Comparison of ENCODE assay signal across 12 cellular contexts in the genomic region with DNA sequence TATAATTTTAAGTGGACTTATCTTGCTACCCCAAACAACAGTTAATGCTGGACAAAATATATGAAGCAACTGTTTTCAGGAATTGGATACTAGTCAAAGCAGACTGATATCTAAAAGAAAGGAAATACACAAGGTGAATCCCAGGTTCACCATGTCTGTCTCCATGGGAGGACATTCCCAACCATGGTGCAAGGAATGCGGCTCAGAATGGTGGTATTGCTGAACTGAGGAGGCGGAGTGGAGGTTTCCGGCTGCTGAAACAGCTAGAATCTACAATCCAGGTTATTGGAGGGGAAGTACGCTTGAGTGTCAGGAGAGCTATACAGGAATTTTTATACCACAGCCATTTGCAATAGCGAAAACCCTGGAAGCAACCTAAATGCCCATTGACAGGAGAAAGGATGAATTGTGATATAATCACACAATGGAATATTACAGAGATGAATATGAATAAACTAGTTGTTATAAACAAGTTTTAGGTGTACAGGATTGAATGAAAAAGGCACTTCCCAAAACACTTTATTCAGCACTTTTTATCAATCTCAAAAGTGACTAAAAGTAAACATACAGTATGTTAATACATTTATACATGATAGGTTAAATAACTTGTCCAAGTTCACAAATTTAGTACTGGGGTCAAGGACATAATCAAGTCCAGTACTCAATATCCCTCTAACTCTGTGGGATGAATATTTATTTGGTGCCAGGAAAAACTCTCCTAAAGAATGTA.
"Had no signal": no experiment of that assay in that cellular context is flagged by ENCODE, and none has a peak within 500 bp of the region (broad histone marks: within the 10 kb centered on the region; RNA-seq: fewer than 3 reads in every experiment).

No MANE protein-coding gene starts in this region.

- FAIRE-seq: frontal cortex had no signal

- H3K4me1 Mint-ChIP-seq: nephron progenitor cell had no signal

- H3K4me1 ChIP-seq: body of pancreas had no signal

- H3K4me3 ChIP-seq: body of pancreas, heart left ventricle, ovary had no signal

- H3K9me3 Mint-ChIP-seq: activated naive CD4-positive, alpha-beta T cell treated with anti-CD3 and anti-CD28 coated beads for 36 hours; nephron progenitor cell had no signal

- H3K27ac Mint-ChIP-seq: activated naive CD4-positive, alpha-beta T cell treated with anti-CD3 and anti-CD28 coated beads for 36 hours had no signal

- H3K36me3 ChIP-seq: ovary had no signal

- H3K27ac ChIP-seq: body of pancreas, heart left ventricle, ovary had no signal

- DNase-seq: activated CD4-positive, alpha-beta T cell treated with anti-CD3 and anti-CD28 coated beads for 1 hour; activated CD4-positive, alpha-beta T cell treated with anti-CD3 and anti-CD28 coated beads, Interleukin-2, amount 50 U/mL, for 48 hours; activated naive CD4-positive, alpha-beta T cell treated with anti-CD3 and anti-CD28 coated beads for 36 hours; body of pancreas; effector memory CD4-positive, alpha-beta T cell; heart left ventricle; mesendoderm; nephron progenitor cell; ovary; stimulated activated CD4-positive, alpha-beta T cell treated with anti-CD3 and anti-CD28 coated beads, Interleukin-12 subunit alpha, Interleukin-12 subunit beta, amount 100 ng/mL, for 4 hours; stimulated activated naive CD8-positive, alpha-beta T cell treated with anti-CD3 and anti-CD28 coated beads, Interleukin-15, Interleukin-2, amounts not matched to agents 100 U/mL and 50 U/mL, for 24 hours had no signal

- H3K9me3 ChIP-seq: body of pancreas, heart left ventricle, ovary had no signal

- H3K27me3 ChIP-seq: body of pancreas, heart left ventricle, ovary had no signal

- H3K4me3 Mint-ChIP-seq: activated naive CD4-positive, alpha-beta T cell treated with anti-CD3 and anti-CD28 coated beads for 36 hours; nephron progenitor cell had no signal

- ATAC-seq: body of pancreas; heart left ventricle; stimulated activated naive CD8-positive, alpha-beta T cell treated with anti-CD3 and anti-CD28 coated beads, Interleukin-15, Interleukin-2, amounts not matched to agents 100 U/mL and 50 U/mL, for 24 hours had no signal
